In genomic region chr3:3201584-3201983, GRCh38 we compare ENCODE assay signal across 13 cellular contexts. TPM values are rescaled to one million over a fixed set of nuclear protein-coding genes. Genes with fewer than 3 reads are reported as not detected.
DNase-seq lines count a peak whose midpoint lies in the region; ATAC-seq and TF ChIP-seq lines count a peak whose summit lies in the region.
"Had no signal": no experiment of that assay in that cellular context is flagged by ENCODE, and none has a peak within 500 bp of the region (broad histone marks: within the 10 kb centered on the region; RNA-seq: fewer than 3 reads in every experiment).

No MANE protein-coding gene starts in this region.

- no peaks in the 10 kb centered on the region for H3K27me3 Mint-ChIP-seq in activated T-cell treated with anti-CD3 and anti-CD28 coated beads, Interleukin-2, amount 50 U/mL, for 4 hours (ENCODE audit: low read depth)
- H3K27me3 Mint-ChIP-seq in stimulated activated naive CD8-positive, alpha-beta T cell treated with anti-CD3 and anti-CD28 coated beads, Interleukin-15, amount 100 ng/mL, for 72 hours: no peaks in the 10 kb centered on the region

- no peaks in the 10 kb centered on the region for H3K4me1 ChIP-seq in adrenal gland (replicated peaks in 1 of 2)
- H3K4me1 ChIP-seq: neural progenitor cell, upper lobe of right lung had no signal

- intact Hi-C loops in adrenal gland (cut with DNase I): loop anchor here in 1 of 2 donors (5.0 kb wide), 1 partner anchor 1091 kb away; no protein-coding TSS in a partner anchor

- 79 to 86% (median 81%) methylated on average over 3 of the region's 3 CpGs for WGBS in adrenal gland, 4 donors

- no peak for TF ChIP-seq POLR2A in adrenal gland (IDR thresholded peaks at IDR 0.05)

- no peaks in the 10 kb centered on the region for H3K36me3 ChIP-seq in adrenal gland (replicated peaks in 1 of 2)
- H3K36me3 ChIP-seq: neural progenitor cell, upper lobe of right lung had no signal

- H3K4me1 Mint-ChIP-seq in activated T-cell treated with anti-CD3 and anti-CD28 coated beads, Interleukin-2, amount 50 U/mL, for 4 hours (ENCODE audit: low read depth): peaks cover 18% of the 10 kb centered on the region
- peaks cover 18% of the 10 kb centered on the region for H3K4me1 Mint-ChIP-seq in stimulated activated naive CD8-positive, alpha-beta T cell treated with anti-CD3 and anti-CD28 coated beads, Interleukin-15, amount 100 ng/mL, for 72 hours
- H3K4me1 Mint-ChIP-seq: neural progenitor cell had no signal

- no peaks in the 10 kb centered on the region for H3K36me3 Mint-ChIP-seq in activated T-cell treated with anti-CD3 and anti-CD28 coated beads, Interleukin-2, amount 50 U/mL, for 4 hours (ENCODE audit: insufficient read depth)
- H3K36me3 Mint-ChIP-seq: neural progenitor cell had no signal

- H3K27me3 ChIP-seq in adrenal gland: no peaks in the 10 kb centered on the region
- H3K27me3 ChIP-seq: neural progenitor cell had no signal

- no peak overlapping the region for H3K4me3 ChIP-seq in adrenal gland
- H3K4me3 ChIP-seq: neural progenitor cell, upper lobe of right lung had no signal

- no peak overlapping the region for H3K4me3 Mint-ChIP-seq in activated T-cell treated with anti-CD3 and anti-CD28 coated beads, Interleukin-2, amount 50 U/mL, for 4 hours
- H3K4me3 Mint-ChIP-seq in stimulated activated naive CD8-positive, alpha-beta T cell treated with anti-CD3 and anti-CD28 coated beads, Interleukin-15, amount 100 ng/mL, for 72 hours: no peak overlapping the region
- H3K4me3 Mint-ChIP-seq: neural progenitor cell had no signal

- H3K9me3 ChIP-seq in adrenal gland (replicated peaks in 1 of 3): no peaks in the 10 kb centered on the region
- H3K9me3 ChIP-seq: upper lobe of right lung had no signal

- H3K27ac ChIP-seq in adrenal gland: no peak overlapping the region
- H3K27ac ChIP-seq: neural progenitor cell, upper lobe of right lung had no signal

- ATAC-seq in activated T-cell treated with anti-CD3 and anti-CD28 coated beads, Interleukin-2, amount 50 U/mL, for 4 hours: peak; percentile 51 to 71
- ATAC-seq in HG02610 (IDR thresholded peaks at IDR 0.05; ENCODE audit: unreplicated experiment): peak; percentile 99
- peak; percentile 93 for ATAC-seq in HG03457 (IDR thresholded peaks at IDR 0.05; ENCODE audit: unreplicated experiment)
- ATAC-seq in stimulated activated naive CD8-positive, alpha-beta T cell treated with anti-CD3 and anti-CD28 coated beads, Interleukin-15, amount 100 ng/mL, for 72 hours: peak; percentile 91
- ATAC-seq: upper lobe of right lung had no signal

- H3K9me3 Mint-ChIP-seq in activated T-cell treated with anti-CD3 and anti-CD28 coated beads, Interleukin-2, amount 50 U/mL, for 4 hours: no peaks in the 10 kb centered on the region
- H3K9me3 Mint-ChIP-seq in stimulated activated naive CD8-positive, alpha-beta T cell treated with anti-CD3 and anti-CD28 coated beads, Interleukin-15, amount 100 ng/mL, for 72 hours: no peaks in the 10 kb centered on the region
- H3K9me3 Mint-ChIP-seq: neural progenitor cell had no signal

- DNase-seq in activated T-cell treated with anti-CD3 and anti-CD28 coated beads, Interleukin-2, amount 50 U/mL, for 4 hours: no peak
- no peak for DNase-seq in activated T-cell treated with anti-CD3 and anti-CD28 coated beads, Interleukin-2, amount 50 U/mL, for 1 hour
- DNase-seq in stimulated activated naive CD8-positive, alpha-beta T cell treated with anti-CD3 and anti-CD28 coated beads, Interleukin-15, amount 100 ng/mL, for 72 hours: no peak
- DNase-seq in NCI-H1417 treated with DMSO at 0.1 percent for 48 hours (lab: John Stamatoyannopoulos, UW) (no peak), Ammon's horn (ENCODE audit: low spot score) (no peak), adrenal gland (no peak)
- DNase-seq: activated effector memory CD4-positive, alpha-beta T cell treated with Interleukin-2 at 50 U/mL for 16 hours; NCI-H524 treated with DMSO at 0.1 percent for 48 hours; stimulated activated CD4-positive, alpha-beta T cell treated with anti-CD3 and anti-CD28 coated beads, Interleukin-4, amount 100 ng/mL, for 1 hour; upper lobe of right lung had no signal

- no peak for TF ChIP-seq CTCF in adrenal gland (IDR thresholded peaks at IDR 0.05)

- no peak overlapping the region for H3K27ac Mint-ChIP-seq in stimulated activated naive CD8-positive, alpha-beta T cell treated with anti-CD3 and anti-CD28 coated beads, Interleukin-15, amount 100 ng/mL, for 72 hours
- H3K27ac Mint-ChIP-seq: neural progenitor cell had no signal

RNA-seq across cellular contexts. Expression of gene CRBN, which starts 22.1 kb away (rescaled TPM):
- total RNA-seq in activated T-cell treated with anti-CD3 and anti-CD28 coated beads, Interleukin-2, amount 50 U/mL, for 4 hours: 10 to 100 TPM; 34.8 to 40.4 (median 36.5) TPM
- 10 to 100 TPM; 25.3 to 62.6 (median 50.6) TPM for total RNA-seq in adrenal gland
- 10 to 100 TPM; 24.8 to 32.3 (median 28.8) TPM for polyA plus RNA-seq in adrenal gland
